In genomic region chr5:55680353-55680752, GRCh38 we compare ENCODE assay signal across 1 cellular context.
TF ChIP-seq lines count a peak whose summit lies in the region.

No MANE protein-coding gene starts in this region.

TF ChIP-seq in GM23338, 12 proteins besides CTCF, POLR2A, EP300 and RAD21 (continued from another document):
- no peak for TF ChIP-seq REST (IDR thresholded peaks at IDR 0.05; ENCODE audit: unreplicated experiment)
- TF ChIP-seq JUNB (IDR thresholded peaks at IDR 0.05; ENCODE audit: unreplicated experiment) = no peak
- no peak for TF ChIP-seq CREB1 (CRISPR knock-in tag; IDR thresholded peaks at IDR 0.05; ENCODE audit: low read depth)
- no peak for TF ChIP-seq NANOG (IDR thresholded peaks at IDR 0.05; ENCODE audit: borderline replicate concordance)
- TF ChIP-seq ETS1 (IDR thresholded peaks at IDR 0.05) = no peak
- no peak for TF ChIP-seq STAT1 (IDR thresholded peaks at IDR 0.05; ENCODE audit: unreplicated experiment)
- no peak for TF ChIP-seq EZH2phosphoT487 (IDR thresholded peaks at IDR 0.05; ENCODE audit: unreplicated experiment)
- TF ChIP-seq ZNF331 (CRISPR knock-in tag; IDR thresholded peaks at IDR 0.05; ENCODE audit: low read depth) = no peak
- TF ChIP-seq EZH2 (IDR thresholded peaks at IDR 0.05; ENCODE audit: low read depth, unreplicated experiment) = no peak
- no peak for TF ChIP-seq POLR2AphosphoS5 (IDR thresholded peaks at IDR 0.05; ENCODE audit: low read depth)
- no peak for TF ChIP-seq ZNF114 (CRISPR knock-in tag; IDR thresholded peaks at IDR 0.05)
TF ChIP-seq in GM23338: peak in this region for 0.
